Comparison of ENCODE assay signal across 15 cellular contexts in the genomic region with DNA sequence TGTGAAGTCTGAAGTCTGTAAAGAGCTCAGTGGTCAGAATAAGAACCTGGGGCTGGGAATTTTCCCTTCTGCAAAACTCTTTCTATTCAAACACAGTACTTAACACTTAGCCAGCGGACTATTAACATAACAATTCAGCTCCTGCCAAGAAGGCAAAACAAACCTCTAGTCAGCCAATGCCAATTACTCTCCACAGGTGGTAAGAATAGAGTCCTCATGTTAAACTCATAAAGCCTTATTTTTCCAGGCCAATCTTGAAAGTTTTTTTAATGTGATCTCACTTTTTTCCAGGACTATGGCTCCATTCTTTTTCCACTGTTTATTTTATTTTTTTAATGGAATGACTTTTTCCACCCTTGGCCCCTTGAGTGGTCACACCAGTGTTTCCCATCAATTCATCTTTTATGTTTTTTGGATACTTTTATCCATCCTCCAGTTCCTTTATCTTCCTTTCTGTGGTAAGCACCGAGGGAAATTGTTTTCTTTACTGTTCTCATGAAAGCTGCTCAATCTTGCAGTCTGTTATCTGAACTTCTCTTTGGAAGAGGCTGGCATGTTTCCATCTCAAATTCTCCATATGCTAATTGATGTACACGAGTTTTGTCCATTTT.
A peak's percentile ranks its signal among the peaks of the same experiment; 100 is the strongest.
DNase-seq lines count a peak whose midpoint lies in the region; ATAC-seq, FAIRE-seq and TF ChIP-seq lines count a peak whose summit lies in the region.
"Had no signal": no experiment of that assay in that cellular context is flagged by ENCODE, and none has a peak within 500 bp of the region (broad histone marks: within the 10 kb centered on the region; RNA-seq: fewer than 3 reads in every experiment).

No MANE protein-coding gene starts in this region.

- H3K4me3 Mint-ChIP-seq in WTC11: no peak overlapping the region
- H3K4me3 Mint-ChIP-seq: activated naive CD8-positive, alpha-beta T cell treated with anti-CD3 and anti-CD28 coated beads for 36 hours had no signal

- no peaks in the 10 kb centered on the region for H3K9me3 ChIP-seq in tibial artery
- H3K9me3 ChIP-seq: right lobe of liver had no signal

- peaks cover 0 to 29% (median 17%) of the 10 kb centered on the region in 4 donors for H3K4me1 ChIP-seq in tibial artery
- H3K4me1 ChIP-seq: right lobe of liver had no signal

- DNase-seq in NCI-H1092 treated with DMSO at 0.1 percent for 48 hours (lab: John Stamatoyannopoulos, UW) (peak; percentile 7), NCI-H1092 (lab: John Stamatoyannopoulos, UW) (no peak), WTC11 (ENCODE audit: low spot score) (no peak), left ventricle myocardium superior (no peak), tibial artery (no peak), GM19239 (ENCODE audit: insufficient read length, low spot score) (no peak)
- DNase-seq in activated CD4-positive, CD25-positive, alpha-beta regulatory T cell (lab: John Stamatoyannopoulos, UW): no peak
- DNase-seq: 8988T; activated naive CD8-positive, alpha-beta T cell treated with anti-CD3 and anti-CD28 coated beads for 36 hours; effector CD8-positive, alpha-beta T cell; PC-9; right lobe of liver had no signal

- intact Hi-C loops in left ventricle myocardium superior (cut with micrococcal nuclease) (no loop called here), tibial artery (cut with DNase I; ENCODE audit: low total_unique reads) (no loop called here)

- FAIRE-seq in GM19239 (lab: Jason Lieb, UNC): no peak
- FAIRE-seq: GM12878, TTC549 had no signal

- H3K4me1 Mint-ChIP-seq in WTC11: peaks cover 22% of the 10 kb centered on the region
- H3K4me1 Mint-ChIP-seq: activated naive CD8-positive, alpha-beta T cell treated with anti-CD3 and anti-CD28 coated beads for 36 hours had no signal

- H3K36me3 ChIP-seq in tibial artery: no peaks in the 10 kb centered on the region
- H3K36me3 ChIP-seq: right lobe of liver had no signal

- no peaks in the 10 kb centered on the region for H3K27me3 ChIP-seq in tibial artery
- H3K27me3 ChIP-seq: right lobe of liver had no signal

- POLR2A ChIA-PET in WTC11 (lab: Charles Lee): no interaction called here

- H3K27ac ChIP-seq in tibial artery: peak overlapping the region; percentile 1 to 44
- H3K27ac ChIP-seq: PC-9, right lobe of liver had no signal

- no peak overlapping the region for H3K27ac Mint-ChIP-seq in WTC11
- H3K27ac Mint-ChIP-seq: activated naive CD8-positive, alpha-beta T cell treated with anti-CD3 and anti-CD28 coated beads for 36 hours had no signal

- H3K27me3 Mint-ChIP-seq in WTC11 (ENCODE audit: low read depth): peaks cover 100% of the 10 kb centered on the region

- H3K9me3 Mint-ChIP-seq in WTC11: peaks cover 6% of the 10 kb centered on the region
- H3K9me3 Mint-ChIP-seq: activated naive CD8-positive, alpha-beta T cell treated with anti-CD3 and anti-CD28 coated beads for 36 hours had no signal

- ATAC-seq in WTC11 (peak; percentile 96), left ventricle myocardium superior (peak; percentile 86), GM21786 (IDR thresholded peaks at IDR 0.05; ENCODE audit: unreplicated experiment) (no peak)
- ATAC-seq: GM12878, right lobe of liver had no signal

- CTCF ChIA-PET in WTC11 (lab: Charles Lee): interaction anchor here (0.6 to 2.5 kb wide), 9 partner anchors 20 to 334 kb away, joined by 3 to 19 read pairs (median 4); a partner anchor contains a TSS

- no peak for TF ChIP-seq CTCF in WTC11 (IDR thresholded peaks at IDR 0.05)
- no peak for TF ChIP-seq CTCF in tibial artery (IDR thresholded peaks at IDR 0.05)

- peaks cover 3% of the 10 kb centered on the region; the same call in 1 of the 2 replicates for H3K36me3 Mint-ChIP-seq in WTC11
- H3K36me3 Mint-ChIP-seq: activated naive CD8-positive, alpha-beta T cell treated with anti-CD3 and anti-CD28 coated beads for 36 hours had no signal

- no peak overlapping the region for H3K4me3 ChIP-seq in tibial artery
- H3K4me3 ChIP-seq: GM12878, PC-9, right lobe of liver had no signal

TF ChIP-seq in WTC11, 78 proteins besides CTCF, POLR2A, EP300 and RAD21:
- TF ChIP-seq, protein P1, sequence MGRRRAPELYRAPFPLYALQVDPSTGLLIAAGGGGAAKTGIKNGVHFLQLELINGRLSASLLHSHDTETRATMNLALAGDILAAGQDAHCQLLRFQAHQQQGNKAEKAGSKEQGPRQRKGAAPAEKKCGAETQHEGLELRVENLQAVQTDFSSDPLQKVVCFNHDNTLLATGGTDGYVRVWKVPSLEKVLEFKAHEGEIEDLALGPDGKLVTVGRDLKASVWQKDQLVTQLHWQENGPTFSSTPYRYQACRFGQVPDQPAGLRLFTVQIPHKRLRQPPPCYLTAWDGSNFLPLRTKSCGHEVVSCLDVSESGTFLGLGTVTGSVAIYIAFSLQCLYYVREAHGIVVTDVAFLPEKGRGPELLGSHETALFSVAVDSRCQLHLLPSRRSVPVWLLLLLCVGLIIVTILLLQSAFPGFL (CRISPR knock-in tag; IDR thresholded peaks at IDR 0.05; ENCODE audit: borderline replicate concordance): no peak
- TF ChIP-seq ZNF423 (CRISPR knock-in tag; IDR thresholded peaks at IDR 0.05) (no peak), ETV6 (CRISPR knock-in tag; IDR thresholded peaks at IDR 0.05) (no peak), NR3C1 (CRISPR knock-in tag; conservative IDR thresholded peaks at IDR 0.05; ENCODE audit: low read depth) (no peak), ZNF263 (CRISPR knock-in tag; IDR thresholded peaks at IDR 0.05; ENCODE audit: low read depth) (no peak), RORB (CRISPR knock-in tag; IDR thresholded peaks at IDR 0.05) (no peak), CREM (CRISPR knock-in tag; IDR thresholded peaks at IDR 0.05) (no peak), FOXJ3 (CRISPR knock-in tag; IDR thresholded peaks at IDR 0.05; ENCODE audit: borderline replicate concordance) (no peak)
- TF ChIP-seq, protein P2, sequence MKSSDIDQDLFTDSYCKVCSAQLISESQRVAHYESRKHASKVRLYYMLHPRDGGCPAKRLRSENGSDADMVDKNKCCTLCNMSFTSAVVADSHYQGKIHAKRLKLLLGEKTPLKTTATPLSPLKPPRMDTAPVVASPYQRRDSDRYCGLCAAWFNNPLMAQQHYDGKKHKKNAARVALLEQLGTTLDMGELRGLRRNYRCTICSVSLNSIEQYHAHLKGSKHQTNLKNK (CRISPR knock-in tag; IDR thresholded peaks at IDR 0.05): peak; percentile 52; the same call in 1 of the 2 replicates
- TF ChIP-seq, protein P3, sequence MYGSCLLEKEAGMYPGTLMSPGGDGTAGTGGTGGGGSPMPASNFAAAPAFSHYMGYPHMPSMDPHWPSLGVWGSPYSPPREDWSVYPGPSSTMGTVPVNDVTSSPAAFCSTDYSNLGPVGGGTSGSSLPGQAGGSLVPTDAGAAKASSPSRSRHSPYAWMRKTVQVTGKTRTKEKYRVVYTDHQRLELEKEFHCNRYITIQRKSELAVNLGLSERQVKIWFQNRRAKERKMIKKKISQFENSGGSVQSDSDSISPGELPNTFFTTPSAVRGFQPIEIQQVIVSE (CRISPR knock-in tag; IDR thresholded peaks at IDR 0.05; ENCODE audit: borderline replicate concordance): no peak
- TF ChIP-seq, protein P4, sequence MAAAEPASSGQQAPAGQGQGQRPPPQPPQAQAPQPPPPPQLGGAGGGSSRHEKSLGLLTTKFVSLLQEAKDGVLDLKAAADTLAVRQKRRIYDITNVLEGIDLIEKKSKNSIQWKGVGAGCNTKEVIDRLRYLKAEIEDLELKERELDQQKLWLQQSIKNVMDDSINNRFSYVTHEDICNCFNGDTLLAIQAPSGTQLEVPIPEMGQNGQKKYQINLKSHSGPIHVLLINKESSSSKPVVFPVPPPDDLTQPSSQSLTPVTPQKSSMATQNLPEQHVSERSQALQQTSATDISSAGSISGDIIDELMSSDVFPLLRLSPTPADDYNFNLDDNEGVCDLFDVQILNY (CRISPR knock-in tag; IDR thresholded peaks at IDR 0.05): no peak
- TF ChIP-seq, protein P5, sequence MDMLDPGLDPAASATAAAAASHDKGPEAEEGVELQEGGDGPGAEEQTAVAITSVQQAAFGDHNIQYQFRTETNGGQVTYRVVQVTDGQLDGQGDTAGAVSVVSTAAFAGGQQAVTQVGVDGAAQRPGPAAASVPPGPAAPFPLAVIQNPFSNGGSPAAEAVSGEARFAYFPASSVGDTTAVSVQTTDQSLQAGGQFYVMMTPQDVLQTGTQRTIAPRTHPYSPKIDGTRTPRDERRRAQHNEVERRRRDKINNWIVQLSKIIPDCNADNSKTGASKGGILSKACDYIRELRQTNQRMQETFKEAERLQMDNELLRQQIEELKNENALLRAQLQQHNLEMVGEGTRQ (CRISPR knock-in tag; IDR thresholded peaks at IDR 0.05): 0 out of 2 replicates have a peak, but pooled peaks have one; percentile 20
